Comparison of ENCODE assay signal across 1 cellular context in the genomic region with DNA sequence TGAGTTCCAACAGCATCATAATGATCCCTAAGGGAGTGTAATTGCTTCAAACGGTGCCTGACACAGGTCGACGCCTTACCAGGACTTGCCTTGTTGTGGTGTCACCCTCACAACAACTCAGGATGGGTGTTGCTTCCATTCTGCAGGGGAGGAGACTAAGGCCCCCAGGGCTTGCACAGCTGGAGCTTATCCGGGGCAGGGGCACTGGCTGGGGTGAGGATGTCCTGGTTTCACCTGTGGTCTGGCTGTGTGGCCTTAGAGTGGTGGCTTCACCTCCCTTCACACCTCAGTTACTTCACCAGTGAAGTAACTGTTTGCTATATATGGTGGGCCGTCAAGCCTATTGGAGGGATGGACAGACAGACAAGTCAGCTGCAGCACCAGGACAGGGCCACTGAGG.
TF ChIP-seq lines count a peak whose summit lies in the region.

No MANE protein-coding gene starts in this region.

TF ChIP-seq in HCT116, 20 proteins besides CTCF, POLR2A, EP300 and RAD21:
- TF ChIP-seq, protein P1, sequence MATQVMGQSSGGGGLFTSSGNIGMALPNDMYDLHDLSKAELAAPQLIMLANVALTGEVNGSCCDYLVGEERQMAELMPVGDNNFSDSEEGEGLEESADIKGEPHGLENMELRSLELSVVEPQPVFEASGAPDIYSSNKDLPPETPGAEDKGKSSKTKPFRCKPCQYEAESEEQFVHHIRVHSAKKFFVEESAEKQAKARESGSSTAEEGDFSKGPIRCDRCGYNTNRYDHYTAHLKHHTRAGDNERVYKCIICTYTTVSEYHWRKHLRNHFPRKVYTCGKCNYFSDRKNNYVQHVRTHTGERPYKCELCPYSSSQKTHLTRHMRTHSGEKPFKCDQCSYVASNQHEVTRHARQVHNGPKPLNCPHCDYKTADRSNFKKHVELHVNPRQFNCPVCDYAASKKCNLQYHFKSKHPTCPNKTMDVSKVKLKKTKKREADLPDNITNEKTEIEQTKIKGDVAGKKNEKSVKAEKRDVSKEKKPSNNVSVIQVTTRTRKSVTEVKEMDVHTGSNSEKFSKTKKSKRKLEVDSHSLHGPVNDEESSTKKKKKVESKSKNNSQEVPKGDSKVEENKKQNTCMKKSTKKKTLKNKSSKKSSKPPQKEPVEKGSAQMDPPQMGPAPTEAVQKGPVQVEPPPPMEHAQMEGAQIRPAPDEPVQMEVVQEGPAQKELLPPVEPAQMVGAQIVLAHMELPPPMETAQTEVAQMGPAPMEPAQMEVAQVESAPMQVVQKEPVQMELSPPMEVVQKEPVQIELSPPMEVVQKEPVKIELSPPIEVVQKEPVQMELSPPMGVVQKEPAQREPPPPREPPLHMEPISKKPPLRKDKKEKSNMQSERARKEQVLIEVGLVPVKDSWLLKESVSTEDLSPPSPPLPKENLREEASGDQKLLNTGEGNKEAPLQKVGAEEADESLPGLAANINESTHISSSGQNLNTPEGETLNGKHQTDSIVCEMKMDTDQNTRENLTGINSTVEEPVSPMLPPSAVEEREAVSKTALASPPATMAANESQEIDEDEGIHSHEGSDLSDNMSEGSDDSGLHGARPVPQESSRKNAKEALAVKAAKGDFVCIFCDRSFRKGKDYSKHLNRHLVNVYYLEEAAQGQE (IDR thresholded peaks at IDR 0.05; ENCODE audit: low read depth), result no peak
- TF ChIP-seq EZH2 (IDR thresholded peaks at IDR 0.05) (no peak), EZH2phosphoT487 (IDR thresholded peaks at IDR 0.05; ENCODE audit: borderline replicate concordance) (no peak), TCF7L2 (IDR thresholded peaks at IDR 0.05; ENCODE audit: borderline replicate concordance, extremely low read depth, insufficient read depth, insufficient read length) (no peak), ZBTB33 (IDR thresholded peaks at IDR 0.05; ENCODE audit: extremely low read depth, insufficient replicate concordance, low read length) (no peak), POLR2AphosphoS5 (IDR thresholded peaks at IDR 0.05; ENCODE audit: low read depth, low read length) (no peak), SIN3A (IDR thresholded peaks at IDR 0.05; ENCODE audit: low read depth) (no peak), ZFX (IDR thresholded peaks at IDR 0.05) (no peak), JUND (IDR thresholded peaks at IDR 0.05) (no peak), SRF (IDR thresholded peaks at IDR 0.05; ENCODE audit: low read depth) (no peak), CBX3 (IDR thresholded peaks at IDR 0.05; ENCODE audit: low read depth) (no peak), ATF3 (IDR thresholded peaks at IDR 0.05) (no peak), ZNF274 (IDR thresholded peaks at IDR 0.05; ENCODE audit: low read depth, low read length) (no peak), YY1 (IDR thresholded peaks at IDR 0.05; ENCODE audit: extremely low read depth, insufficient replicate concordance, low read depth, low read length) (no peak)
